In the genomic region with DNA sequence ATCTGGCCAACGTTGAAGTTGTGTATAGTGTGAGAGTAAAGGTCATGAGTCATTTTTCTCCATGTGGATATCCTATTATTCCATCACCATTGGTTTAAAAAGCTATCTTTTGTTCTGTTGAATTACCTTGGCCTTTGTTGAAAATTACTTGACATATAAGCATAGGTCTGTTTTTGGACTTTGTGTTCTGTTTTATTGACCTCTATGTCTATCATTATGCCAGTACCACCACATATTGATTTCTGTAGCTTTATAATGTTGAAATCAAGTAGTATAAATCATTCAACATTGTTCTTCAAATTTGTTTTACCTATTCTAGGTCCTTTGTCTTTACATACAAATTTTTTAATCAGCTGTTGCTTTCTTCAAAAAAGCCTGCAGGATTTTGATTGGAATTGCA, we compare ENCODE assay signal across 20 cellular contexts. TPM values are rescaled to one million over a fixed set of nuclear protein-coding genes. Genes with fewer than 3 reads are reported as not detected.
DNase-seq lines count a peak whose midpoint lies in the region; FAIRE-seq and TF ChIP-seq lines count a peak whose summit lies in the region.
"Had no signal": no experiment of that assay in that cellular context is flagged by ENCODE, and none has a peak within 500 bp of the region (broad histone marks: within the 10 kb centered on the region; RNA-seq: fewer than 3 reads in every experiment).

No MANE protein-coding gene starts in this region.

- no peak overlapping the region for H3K9ac ChIP-seq in liver (ENCODE audit: low read depth in 1 of 2, low read length in 2 of 2)
- H3K9ac ChIP-seq: BLaER1 treated with 17β-estradiol and CSF1 and Interleukin-3, amounts not matched to agents 10 nM and 100 nM had no signal

- peak; percentile 6 for DNase-seq in NCI-H2227 treated with DMSO at 0.1 percent for 48 hours (lab: John Stamatoyannopoulos, UW)
- DNase-seq in NCI-H2227 (lab: John Stamatoyannopoulos, UW; ENCODE audit: unreplicated experiment): no peak
- DNase-seq in small intestine: peak; percentile 32
- no peak for DNase-seq in SW480 (ENCODE audit: low spot score)
- DNase-seq in NCI-H2107 treated with DMSO at 0.1 percent for 48 hours (lab: John Stamatoyannopoulos, UW; ENCODE audit: unreplicated experiment): no peak
- DNase-seq: AML-193; Caco-2; Calu3; CD4-positive, alpha-beta T cell; CD8-positive, alpha-beta T cell; DMS79 treated with DMSO at 0.1 percent for 48 hours; GF-D8 had no signal

- H3K36me3 ChIP-seq in liver (ENCODE audit: control insufficient read depth in 4 of 4, insufficient read depth in 3 of 4, low read depth in 1 of 4, low read length in 3 of 4) (no peaks in the 10 kb centered on the region), small intestine (ENCODE audit: control insufficient read depth in 2 of 2, insufficient read depth in 2 of 2, low read length in 2 of 2) (no peaks in the 10 kb centered on the region)

- no peak for FAIRE-seq in small intestine (lab: Jason Lieb, UNC)
- FAIRE-seq: A549, G401.6, GM12891, GM19239 had no signal

- H3K4me3 ChIP-seq in liver (ENCODE audit: low read depth in 1 of 3, low read length in 3 of 3) (no peak overlapping the region), small intestine (ENCODE audit: low read depth in 1 of 2, low read length in 2 of 2) (no peak overlapping the region)
- H3K4me3 ChIP-seq: A549; BLaER1 treated with 17β-estradiol and CSF1 and Interleukin-3, amounts not matched to agents 10 nM and 100 nM had no signal

- no peak for TF ChIP-seq CTCF in liver (IDR thresholded peaks at IDR 0.05; ENCODE audit: low read depth, low read length, missing input control)

- H3K27me3 ChIP-seq in liver (ENCODE audit: control insufficient read depth in 4 of 4, insufficient read depth in 4 of 4, low read length in 3 of 4) (no peaks in the 10 kb centered on the region), small intestine (ENCODE audit: control insufficient read depth in 2 of 2, insufficient read depth in 2 of 2, low read length in 2 of 2) (no peaks in the 10 kb centered on the region)
- H3K27me3 ChIP-seq: BLaER1 treated with 17β-estradiol and CSF1 and Interleukin-3, amounts not matched to agents 10 nM and 100 nM had no signal

- 41% methylated on average over 1 of the region's 1 CpG for WGBS in liver
- WGBS in small intestine, 3 donors: 4 to 47% (median 35%) methylated on average over 1 of the region's 1 CpG

- no peak overlapping the region for H3K27ac ChIP-seq in liver (ENCODE audit: low read depth in 1 of 2, low read length in 2 of 2)
- no peak overlapping the region for H3K27ac ChIP-seq in small intestine (ENCODE audit: low read depth in 1 of 2, low read length in 1 of 2)
- H3K27ac ChIP-seq: 22Rv1; A549; BLaER1 treated with 17β-estradiol and CSF1 and Interleukin-3, amounts not matched to agents 10 nM and 100 nM; C4-2B had no signal

- TF ChIP-seq RAD21 in liver (IDR thresholded peaks at IDR 0.05): no peak

- peaks cover 0 to 4% (median 1%) of the 10 kb centered on the region in 4 donors for H3K4me1 ChIP-seq in liver (ENCODE audit: control insufficient read depth in 4 of 4, insufficient read depth in 4 of 4, low read length in 3 of 4)
- no peaks in the 10 kb centered on the region for H3K4me1 ChIP-seq in small intestine (ENCODE audit: control insufficient read depth in 2 of 2, insufficient read depth in 1 of 2, low read depth in 1 of 2, low read length in 1 of 2)

- H3K9me3 ChIP-seq in liver (ENCODE audit: control insufficient read depth in 4 of 4, low read length in 3 of 4): no peaks in the 10 kb centered on the region
- no peaks in the 10 kb centered on the region for H3K9me3 ChIP-seq in small intestine (ENCODE audit: control insufficient read depth, low read depth)
- H3K9me3 ChIP-seq: A549, Caco-2 had no signal

TF ChIP-seq in liver, 16 proteins besides CTCF, POLR2A, EP300 and RAD21:
- TF ChIP-seq HNF4A (conservative IDR thresholded peaks at IDR 0.05) (peak; percentile 41 to 70), HNF4G (IDR thresholded peaks at IDR 0.05) (no peak)

RNA-seq across cellular contexts. Expression of a gene that starts 58.5 kb away (rescaled TPM):
- total RNA-seq in liver: 10 to 100 TPM; 12.9 to 17.4 TPM
- polyA plus RNA-seq in liver (1 to 10 TPM; 4.4 to 5.4 TPM), small intestine (10 to 100 TPM in 1 of 3 donors, 1 to 10 TPM in 2; 7.0 to 11.2 (median 8.7) TPM)

Comparison
In these comparisons a context has a peak if more than half of its experiments do, and no peak if none do; other contexts are left out.
1. DNase-seq: peak in NCI-H2227 treated with DMSO at 0.1 percent for 48 hours (single experiment) and small intestine (single experiment); none in NCI-H2227 (single experiment), SW480 (single experiment) and NCI-H2107 treated with DMSO at 0.1 percent for 48 hours (single experiment).